ENCODE assay signal across 2 cellular contexts in the genomic region with DNA sequence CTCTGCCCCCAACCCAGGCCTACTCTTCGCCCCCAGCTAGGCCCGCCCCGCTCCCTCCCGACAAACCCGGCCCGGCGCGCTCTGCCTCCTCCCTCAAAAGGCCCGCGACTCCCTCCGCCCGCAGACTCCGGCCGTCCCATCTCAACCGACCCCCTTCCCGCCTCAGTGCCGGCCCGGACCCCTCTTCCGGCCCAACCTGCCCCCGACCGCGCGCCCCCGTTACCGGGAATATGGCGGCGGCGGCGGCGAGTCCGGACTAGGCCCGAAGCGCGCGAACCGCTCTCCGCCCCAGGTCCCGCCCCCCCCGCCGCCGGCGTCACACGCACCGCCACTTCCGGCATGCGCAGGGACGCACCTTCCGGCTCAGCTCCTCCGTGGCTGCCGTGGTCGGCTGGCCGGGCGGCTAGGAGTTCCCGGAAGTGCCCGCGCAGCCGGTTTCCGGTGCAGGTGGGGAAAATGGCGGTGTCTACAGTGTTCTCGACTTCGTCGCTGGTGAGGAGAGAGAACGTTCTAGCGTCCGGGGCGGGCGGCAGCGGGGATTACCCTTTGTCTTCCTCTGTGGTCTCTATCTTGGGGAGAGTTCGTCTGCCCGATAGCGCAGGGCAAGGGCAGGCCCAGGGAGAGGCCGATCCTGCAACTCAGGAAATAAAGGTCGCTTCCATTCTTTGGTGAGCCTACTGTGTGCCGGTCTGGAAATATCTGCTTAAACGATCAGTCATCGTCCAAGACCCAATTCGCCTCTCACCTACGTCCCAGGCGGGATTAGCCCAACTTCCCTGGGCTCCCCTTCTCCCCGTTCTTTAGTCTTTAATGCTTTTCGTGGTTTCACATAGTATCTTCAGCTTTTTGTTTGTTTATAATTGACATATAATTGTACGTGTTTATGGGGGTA.
TF ChIP-seq lines count a peak whose summit lies in the region.

A gene with protein sequence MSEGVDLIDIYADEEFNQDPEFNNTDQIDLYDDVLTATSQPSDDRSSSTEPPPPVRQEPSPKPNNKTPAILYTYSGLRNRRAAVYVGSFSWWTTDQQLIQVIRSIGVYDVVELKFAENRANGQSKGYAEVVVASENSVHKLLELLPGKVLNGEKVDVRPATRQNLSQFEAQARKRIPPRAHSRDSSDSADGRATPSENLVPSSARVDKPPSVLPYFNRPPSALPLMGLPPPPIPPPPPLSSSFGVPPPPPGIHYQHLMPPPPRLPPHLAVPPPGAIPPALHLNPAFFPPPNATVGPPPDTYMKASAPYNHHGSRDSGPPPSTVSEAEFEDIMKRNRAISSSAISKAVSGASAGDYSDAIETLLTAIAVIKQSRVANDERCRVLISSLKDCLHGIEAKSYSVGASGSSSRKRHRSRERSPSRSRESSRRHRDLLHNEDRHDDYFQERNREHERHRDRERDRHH (minus strand): TSS at position 285 of the 892 bp plus-strand sequence. CDS start 740 bp downstream, outside the sequence.
A gene (plus strand): TSS at position 434 of the 892 bp plus-strand sequence. CDS start 23 bp downstream, at position 457.

TF ChIP-seq in IMR-90, 13 proteins besides CTCF, POLR2A, EP300 and RAD21:
- TF ChIP-seq RCOR1 (IDR thresholded peaks at IDR 0.05; ENCODE audit: insufficient replicate concordance, low read length) (no peak), CHD1 (IDR thresholded peaks at IDR 0.05; ENCODE audit: low read depth, low read length) (peak; percentile 84; the same call in 1 of the 2 replicates), MAZ (IDR thresholded peaks at IDR 0.05; ENCODE audit: borderline replicate concordance, low read depth, low read length) (peak; percentile 83; the same call in 1 of the 2 replicates), FOS (IDR thresholded peaks at IDR 0.05; ENCODE audit: low read depth, low read length) (no peak), MXI1 (IDR thresholded peaks at IDR 0.05; ENCODE audit: borderline replicate concordance, low read depth, low read length) (peak; percentile 86; the same call in 1 of the 2 replicates), CEBPB (IDR thresholded peaks at IDR 0.05; ENCODE audit: low read depth, low read length) (no peak)
- TF ChIP-seq, protein P1, sequence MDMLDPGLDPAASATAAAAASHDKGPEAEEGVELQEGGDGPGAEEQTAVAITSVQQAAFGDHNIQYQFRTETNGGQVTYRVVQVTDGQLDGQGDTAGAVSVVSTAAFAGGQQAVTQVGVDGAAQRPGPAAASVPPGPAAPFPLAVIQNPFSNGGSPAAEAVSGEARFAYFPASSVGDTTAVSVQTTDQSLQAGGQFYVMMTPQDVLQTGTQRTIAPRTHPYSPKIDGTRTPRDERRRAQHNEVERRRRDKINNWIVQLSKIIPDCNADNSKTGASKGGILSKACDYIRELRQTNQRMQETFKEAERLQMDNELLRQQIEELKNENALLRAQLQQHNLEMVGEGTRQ (IDR thresholded peaks at IDR 0.05; ENCODE audit: low read depth, low read length): 0 out of 2 replicates have a peak, but pooled peaks have one; percentile 14
- TF ChIP-seq, protein P2, sequence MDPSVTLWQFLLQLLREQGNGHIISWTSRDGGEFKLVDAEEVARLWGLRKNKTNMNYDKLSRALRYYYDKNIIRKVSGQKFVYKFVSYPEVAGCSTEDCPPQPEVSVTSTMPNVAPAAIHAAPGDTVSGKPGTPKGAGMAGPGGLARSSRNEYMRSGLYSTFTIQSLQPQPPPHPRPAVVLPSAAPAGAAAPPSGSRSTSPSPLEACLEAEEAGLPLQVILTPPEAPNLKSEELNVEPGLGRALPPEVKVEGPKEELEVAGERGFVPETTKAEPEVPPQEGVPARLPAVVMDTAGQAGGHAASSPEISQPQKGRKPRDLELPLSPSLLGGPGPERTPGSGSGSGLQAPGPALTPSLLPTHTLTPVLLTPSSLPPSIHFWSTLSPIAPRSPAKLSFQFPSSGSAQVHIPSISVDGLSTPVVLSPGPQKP (IDR thresholded peaks at IDR 0.05; ENCODE audit: borderline replicate concordance, low read depth, low read length): no peak
TF ChIP-seq in IMR-90: peak in this region for 4.

TF ChIP-seq in endothelial cell of umbilical vein, 7 proteins besides CTCF, POLR2A, EP300 and RAD21:
- TF ChIP-seq, protein P3, sequence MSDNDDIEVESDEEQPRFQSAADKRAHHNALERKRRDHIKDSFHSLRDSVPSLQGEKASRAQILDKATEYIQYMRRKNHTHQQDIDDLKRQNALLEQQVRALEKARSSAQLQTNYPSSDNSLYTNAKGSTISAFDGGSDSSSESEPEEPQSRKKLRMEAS (IDR thresholded peaks at IDR 0.05; ENCODE audit: insufficient read depth, insufficient read length): peak; percentile 22
- TF ChIP-seq JUN (IDR thresholded peaks at IDR 0.05; ENCODE audit: borderline replicate concordance, insufficient read depth, insufficient read length, low read depth) (no peak), POLR2AphosphoS5 (IDR thresholded peaks at IDR 0.05; ENCODE audit: insufficient read depth, low read depth, low read length) (peak; percentile 92)
